8 cellular contexts compared by ENCODE assay signal in the genomic region with DNA sequence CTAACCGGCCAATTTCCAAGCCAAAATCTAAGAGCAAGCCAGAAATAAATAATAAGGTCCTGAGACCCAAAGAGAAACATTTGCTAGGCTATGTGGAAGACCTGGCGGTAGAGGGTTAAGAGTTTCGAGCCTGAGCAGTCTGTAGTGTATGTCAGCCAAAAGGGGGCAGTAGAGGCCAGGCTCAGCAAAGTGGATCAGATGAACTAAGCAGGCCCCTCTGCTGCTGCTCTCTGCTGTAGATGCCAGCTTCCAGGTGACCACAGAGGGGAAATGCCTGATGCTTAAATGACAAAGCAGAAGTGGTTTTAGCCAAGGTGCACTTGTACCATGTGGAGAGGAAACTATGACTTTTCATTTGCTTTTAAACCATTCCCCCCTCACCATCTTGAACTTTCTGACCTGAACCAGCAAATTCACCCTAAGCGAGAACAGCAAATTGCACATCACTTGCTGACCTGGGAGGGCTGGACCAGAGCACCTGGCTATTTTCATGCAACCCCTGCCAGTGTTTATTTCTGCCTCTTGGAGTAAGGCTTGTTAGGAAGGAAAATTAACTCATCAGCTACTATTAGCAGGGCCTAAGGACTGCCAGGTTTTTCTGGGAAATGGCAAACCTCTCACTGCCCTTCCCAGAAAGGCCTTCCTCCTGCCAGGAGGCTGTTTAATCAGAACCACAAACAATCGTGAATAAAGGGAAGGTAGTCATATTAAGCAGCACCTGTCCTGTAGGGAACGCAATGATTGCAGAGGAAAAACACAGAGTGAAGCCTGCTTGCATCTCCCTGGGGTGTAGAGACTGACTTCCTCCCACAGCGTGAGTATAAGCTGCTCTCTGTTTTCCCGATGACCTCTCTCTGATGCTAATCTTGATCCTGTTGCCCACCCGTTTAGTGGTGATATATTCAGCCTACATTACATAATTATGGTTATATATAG.
A peak's percentile ranks its signal among the peaks of the same experiment; 100 is the strongest.
DNase-seq lines count a peak whose midpoint lies in the region; ATAC-seq and TF ChIP-seq lines count a peak whose summit lies in the region.

No MANE protein-coding gene starts in this region.

- H3K4me3 ChIP-seq in astrocyte of the spinal cord (ENCODE audit: low read depth, low read length): no peak overlapping the region

- in situ Hi-C loops in astrocyte of the spinal cord (cut with HindIII; ENCODE audit: low sequenced_read_pairs): no loop called here

- peak; percentile 86 for TF ChIP-seq CTCF in astrocyte of the spinal cord (IDR thresholded peaks at IDR 0.05; ENCODE audit: low read depth, low read length)

- DNase-seq in NCI-H1417 (lab: John Stamatoyannopoulos, UW) (peak; percentile 26 to 57 (median 49)), NCI-H1417 treated with DMSO at 0.1 percent for 48 hours (lab: John Stamatoyannopoulos, UW) (no peak), GM19238 (ENCODE audit: insufficient read length, low spot score) (peak; percentile 21), NCI-H2227 (lab: John Stamatoyannopoulos, UW; ENCODE audit: unreplicated experiment) (peak; percentile 63), astrocyte of the spinal cord (ENCODE audit: low read depth, low spot score) (peak; percentile 67), kidney tubule cell (ENCODE audit: low spot score) (peak; percentile 79), OCI-M2 (lab: John Stamatoyannopoulos, UW; ENCODE audit: unreplicated experiment) (no peak)

- peak; percentile 88 for ATAC-seq in HG03097 (IDR thresholded peaks at IDR 0.05; ENCODE audit: low FRiP score, unreplicated experiment)

Comparison
In these comparisons a context has a peak if more than half of its experiments do, and no peak if none do; other contexts are left out.
1. DNase-seq: peak in NCI-H1417 (3 of 3), GM19238 (single experiment), NCI-H2227 (single experiment), astrocyte of the spinal cord (single experiment) and kidney tubule cell (single experiment); none in NCI-H1417 treated with DMSO at 0.1 percent for 48 hours (single experiment) and OCI-M2 (single experiment).